In the genomic region with DNA sequence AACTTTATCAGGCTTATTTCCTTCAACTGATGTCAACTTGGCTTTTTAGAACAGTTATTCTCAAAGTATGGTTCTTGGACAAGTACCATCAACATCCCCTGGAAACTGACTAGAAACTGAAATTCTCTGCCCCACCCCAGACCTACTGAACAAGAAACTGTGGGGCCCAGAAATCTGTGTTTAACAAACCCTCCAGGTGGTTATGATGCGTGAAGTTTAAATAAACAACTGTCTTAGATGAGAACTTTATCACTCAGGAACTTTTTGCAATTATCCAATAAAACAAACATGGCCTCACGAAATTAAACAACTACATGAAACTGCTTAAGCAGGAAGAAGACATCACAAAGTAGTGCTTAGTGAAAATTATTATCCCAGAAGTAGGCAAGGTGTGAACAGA, we compare ENCODE assay signal across 1 cellular context.
TF ChIP-seq lines count a peak whose summit lies in the region.

No MANE protein-coding gene starts in this region.

TF ChIP-seq in HEK293, 187 proteins besides CTCF, POLR2A, EP300 and RAD21 (continued from another document):
- TF ChIP-seq, protein P1, sequence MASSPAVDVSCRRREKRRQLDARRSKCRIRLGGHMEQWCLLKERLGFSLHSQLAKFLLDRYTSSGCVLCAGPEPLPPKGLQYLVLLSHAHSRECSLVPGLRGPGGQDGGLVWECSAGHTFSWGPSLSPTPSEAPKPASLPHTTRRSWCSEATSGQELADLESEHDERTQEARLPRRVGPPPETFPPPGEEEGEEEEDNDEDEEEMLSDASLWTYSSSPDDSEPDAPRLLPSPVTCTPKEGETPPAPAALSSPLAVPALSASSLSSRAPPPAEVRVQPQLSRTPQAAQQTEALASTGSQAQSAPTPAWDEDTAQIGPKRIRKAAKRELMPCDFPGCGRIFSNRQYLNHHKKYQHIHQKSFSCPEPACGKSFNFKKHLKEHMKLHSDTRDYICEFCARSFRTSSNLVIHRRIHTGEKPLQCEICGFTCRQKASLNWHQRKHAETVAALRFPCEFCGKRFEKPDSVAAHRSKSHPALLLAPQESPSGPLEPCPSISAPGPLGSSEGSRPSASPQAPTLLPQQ (tag by site-specific recombination; IDR thresholded peaks at IDR 0.05), result peak; percentile 84
- peak; percentile 59 for TF ChIP-seq ZBTB20 (tag by site-specific recombination; IDR thresholded peaks at IDR 0.05)
- no peak for TF ChIP-seq ZNF37A (tag by site-specific recombination; IDR thresholded peaks at IDR 0.05)
- TF ChIP-seq ZNF843 (tag by site-specific recombination; IDR thresholded peaks at IDR 0.05), result no peak
- TF ChIP-seq, protein P2, sequence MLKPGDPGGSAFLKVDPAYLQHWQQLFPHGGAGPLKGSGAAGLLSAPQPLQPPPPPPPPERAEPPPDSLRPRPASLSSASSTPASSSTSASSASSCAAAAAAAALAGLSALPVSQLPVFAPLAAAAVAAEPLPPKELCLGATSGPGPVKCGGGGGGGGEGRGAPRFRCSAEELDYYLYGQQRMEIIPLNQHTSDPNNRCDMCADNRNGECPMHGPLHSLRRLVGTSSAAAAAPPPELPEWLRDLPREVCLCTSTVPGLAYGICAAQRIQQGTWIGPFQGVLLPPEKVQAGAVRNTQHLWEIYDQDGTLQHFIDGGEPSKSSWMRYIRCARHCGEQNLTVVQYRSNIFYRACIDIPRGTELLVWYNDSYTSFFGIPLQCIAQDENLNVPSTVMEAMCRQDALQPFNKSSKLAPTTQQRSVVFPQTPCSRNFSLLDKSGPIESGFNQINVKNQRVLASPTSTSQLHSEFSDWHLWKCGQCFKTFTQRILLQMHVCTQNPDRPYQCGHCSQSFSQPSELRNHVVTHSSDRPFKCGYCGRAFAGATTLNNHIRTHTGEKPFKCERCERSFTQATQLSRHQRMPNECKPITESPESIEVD (tag by site-specific recombination; IDR thresholded peaks at IDR 0.05), result peak; percentile 65
- TF ChIP-seq ZNF311 (tag by site-specific recombination; IDR thresholded peaks at IDR 0.05; ENCODE audit: borderline replicate concordance), result no peak
